Comparison of ENCODE assay signal across 15 cellular contexts in genomic region chr11:112751312-112751711, GRCh38.
"Had no signal": no experiment of that assay in that cellular context is flagged by ENCODE, and none has a peak within 500 bp of the region (broad histone marks: within the 10 kb centered on the region; RNA-seq: fewer than 3 reads in every experiment).

No MANE protein-coding gene starts in this region.

- H3K4me1 Mint-ChIP-seq: activated naive CD4-positive, alpha-beta T cell treated with anti-CD3 and anti-CD28 coated beads, Interleukin-2, amount 10 ng/mL, durations not matched to agents 7 days and 5 days; naive thymus-derived CD8-positive, alpha-beta T cell; T-helper 17 cell had no signal

- H3K27me3 Mint-ChIP-seq: activated naive CD4-positive, alpha-beta T cell treated with anti-CD3 and anti-CD28 coated beads, Interleukin-2, amount 10 ng/mL, durations not matched to agents 7 days and 5 days had no signal

- H3K27me3 ChIP-seq: adrenal gland had no signal

- H3K4me1 ChIP-seq: adrenal gland had no signal

- DNase-seq: activated CD4-positive, alpha-beta T cell treated with anti-CD3 and anti-CD28 coated beads, Interleukin-2, amount 50 U/mL, for 1 hour; activated naive CD4-positive, alpha-beta T cell treated with anti-CD3 and anti-CD28 coated beads, Interleukin-2, amount 10 ng/mL, durations not matched to agents 7 days and 5 days; activated T-cell treated with anti-CD3 and anti-CD28 coated beads for 4 hours; adrenal gland; central memory CD4-positive, alpha-beta T cell; endodermal cell; erythroblast; mammary epithelial cell; mucosa of descending colon; naive thymus-derived CD8-positive, alpha-beta T cell; stimulated activated CD4-positive, alpha-beta T cell treated with anti-CD3 and anti-CD28 coated beads, Interleukin-2, amount 100 ng/mL, for 48 hours; stomach; T-helper 17 cell had no signal

- H3K9me3 ChIP-seq: adrenal gland, mucosa of descending colon, stomach had no signal

- H3K27ac ChIP-seq: adrenal gland, stomach had no signal

- H3K27ac Mint-ChIP-seq: activated naive CD4-positive, alpha-beta T cell treated with anti-CD3 and anti-CD28 coated beads, Interleukin-2, amount 10 ng/mL, durations not matched to agents 7 days and 5 days; activated T-helper 2 cell treated with anti-CD3 and anti-CD28 coated beads, Interferon-gamma antibody, Interleukin-2, Interleukin-4, amounts not matched to agents 10 μg/mL and 5 μg/mL and 100 μg/mL, durations not matched to agents 14 hours and 24 hours and 36 hours; dendritic cell treated with granulocyte-macrophage colony-stimulating factor and Interleukin-4, amounts not matched to agents 40 ng/mL and 50 ng/mL, for 4 days; endodermal cell; naive thymus-derived CD8-positive, alpha-beta T cell; T-helper 17 cell had no signal

- H3K36me3 ChIP-seq: adrenal gland, stomach had no signal

- H3K9me3 Mint-ChIP-seq: activated naive CD4-positive, alpha-beta T cell treated with anti-CD3 and anti-CD28 coated beads, Interleukin-2, amount 10 ng/mL, durations not matched to agents 7 days and 5 days; activated T-helper 2 cell treated with anti-CD3 and anti-CD28 coated beads, Interferon-gamma antibody, Interleukin-2, Interleukin-4, amounts not matched to agents 10 μg/mL and 5 μg/mL and 100 μg/mL, durations not matched to agents 14 hours and 24 hours and 36 hours; dendritic cell treated with granulocyte-macrophage colony-stimulating factor and Interleukin-4, amounts not matched to agents 40 ng/mL and 50 ng/mL, for 4 days; endodermal cell had no signal

- ATAC-seq: mucosa of descending colon; naive thymus-derived CD8-positive, alpha-beta T cell; T-helper 17 cell had no signal

- H3K4me3 ChIP-seq: adrenal gland, mucosa of descending colon, stomach had no signal

- H3K4me3 Mint-ChIP-seq: activated naive CD4-positive, alpha-beta T cell treated with anti-CD3 and anti-CD28 coated beads, Interleukin-2, amount 10 ng/mL, durations not matched to agents 7 days and 5 days; dendritic cell treated with granulocyte-macrophage colony-stimulating factor and Interleukin-4, amounts not matched to agents 40 ng/mL and 50 ng/mL, for 4 days; endodermal cell; naive thymus-derived CD8-positive, alpha-beta T cell; T-helper 17 cell had no signal

- H3K36me3 Mint-ChIP-seq: activated naive CD4-positive, alpha-beta T cell treated with anti-CD3 and anti-CD28 coated beads, Interleukin-2, amount 10 ng/mL, durations not matched to agents 7 days and 5 days; naive thymus-derived CD8-positive, alpha-beta T cell had no signal
